In genomic region chr18:68436485-68436884, GRCh38 we compare ENCODE assay signal across 17 cellular contexts.
A peak's percentile ranks its signal among the peaks of the same experiment; 100 is the strongest.
DNase-seq lines count a peak whose midpoint lies in the region; ATAC-seq and TF ChIP-seq lines count a peak whose summit lies in the region.
"Had no signal": no experiment of that assay in that cellular context is flagged by ENCODE, and none has a peak within 500 bp of the region (broad histone marks: within the 10 kb centered on the region; RNA-seq: fewer than 3 reads in every experiment).

No MANE protein-coding gene starts in this region.

- H3K4me1 ChIP-seq in A673 (ENCODE audit: insufficient read depth, low read length, poor library complexity, severe bottlenecking) (peaks cover 40% of the 10 kb centered on the region), fibroblast of lung (ENCODE audit: control insufficient read depth, extremely low read depth, insufficient read depth, low read length) (peaks cover 8% of the 10 kb centered on the region)
- H3K4me1 ChIP-seq: HAP-1, prostate gland, vagina had no signal

- H3K36me3 Mint-ChIP-seq in HFFc6 (ENCODE audit: low read depth), result peaks cover 40% of the 10 kb centered on the region
- H3K36me3 Mint-ChIP-seq: activated naive CD8-positive, alpha-beta T cell; stimulated activated memory B cell treated with anti-CD40 and anti-IgM and Interleukin-4, amounts not matched to agents 10 μg/mL and 1 μg/mL and 100 μg/mL, for 72 hours had no signal

- POLR2A ChIA-PET in A673 (lab: Charles Lee; ENCODE audit: low non-redundant PET), result no interaction called here

- H3K9me3 Mint-ChIP-seq in HFFc6, result peaks cover 19% of the 10 kb centered on the region

- H3K27ac Mint-ChIP-seq in HFFc6, result peak overlapping the region; percentile 72
- H3K27ac Mint-ChIP-seq: activated naive CD8-positive, alpha-beta T cell; dendritic cell treated with granulocyte-macrophage colony-stimulating factor and Interleukin-4, amounts not matched to agents 40 ng/mL and 50 ng/mL, for 4 days; stimulated activated memory B cell treated with anti-CD40 and anti-IgM and Interleukin-4, amounts not matched to agents 10 μg/mL and 1 μg/mL and 100 μg/mL, for 72 hours had no signal

- DNase-seq in A673 (ENCODE audit: low spot score) (peak; percentile 96), HFFc6 (peak; percentile 67), SK-N-MC (ENCODE audit: low read depth, low spot score) (peak; percentile 70), fibroblast of lung (ENCODE audit: low read depth in 2 of 2) (peak; percentile 35 to 77), NCI-H2029 (lab: John Stamatoyannopoulos, UW) (no peak), KG1 (lab: John Stamatoyannopoulos, UW) (no peak), T-helper 9 cell (no peak)
- DNase-seq: DMS 273 treated with DMSO at 0.1 percent for 48 hours; NCI-H1105; stimulated activated CD4-positive, alpha-beta T cell treated with anti-CD3 and anti-CD28 coated beads, Interleukin-2, amount 100 ng/mL, for 24 hours had no signal

- peaks cover 86% of the 10 kb centered on the region for H3K4me1 Mint-ChIP-seq in HFFc6 (ENCODE audit: low read depth)
- H3K4me1 Mint-ChIP-seq: stimulated activated memory B cell treated with anti-CD40 and anti-IgM and Interleukin-4, amounts not matched to agents 10 μg/mL and 1 μg/mL and 100 μg/mL, for 72 hours had no signal

- H3K36me3 ChIP-seq in A673 (ENCODE audit: insufficient read depth, low read length, poor library complexity, severe bottlenecking) (peaks cover 9% of the 10 kb centered on the region), SK-N-MC (ENCODE audit: insufficient read depth, low read length) (no peaks in the 10 kb centered on the region; the same call in 1 of the 2 replicates), fibroblast of lung (ENCODE audit: control insufficient read depth, insufficient read depth, low read length) (peaks cover 1% of the 10 kb centered on the region)
- H3K36me3 ChIP-seq: HAP-1, prostate gland, vagina had no signal

- H3K79me2 ChIP-seq in fibroblast of lung (ENCODE audit: control insufficient read depth, insufficient read depth, low read length), result no peaks in the 10 kb centered on the region

- H3K9ac ChIP-seq in SK-N-MC (ENCODE audit: insufficient read length), result no peak overlapping the region
- H3K9ac ChIP-seq in fibroblast of lung (ENCODE audit: insufficient read depth, low read length), result no peak overlapping the region

- H3K4me2 ChIP-seq in fibroblast of lung (ENCODE audit: extremely low read depth, insufficient read depth, low read length), result no peak overlapping the region

- H3K27ac ChIP-seq in A673 (ENCODE audit: low read depth, low read length, poor library complexity, severe bottlenecking) (peak overlapping the region; percentile 84), SK-N-MC (peak overlapping the region; percentile 83), fibroblast of lung (ENCODE audit: insufficient read depth, low read length) (peak overlapping the region; percentile 0)
- H3K27ac ChIP-seq: prostate gland, vagina had no signal

- no peaks in the 10 kb centered on the region for H3K27me3 Mint-ChIP-seq in HFFc6 (ENCODE audit: insufficient read depth)
- H3K27me3 Mint-ChIP-seq: activated naive CD8-positive, alpha-beta T cell; dendritic cell treated with granulocyte-macrophage colony-stimulating factor and Interleukin-4, amounts not matched to agents 40 ng/mL and 50 ng/mL, for 4 days; stimulated activated memory B cell treated with anti-CD40 and anti-IgM and Interleukin-4, amounts not matched to agents 10 μg/mL and 1 μg/mL and 100 μg/mL, for 72 hours had no signal

- H2AFZ ChIP-seq in fibroblast of lung (ENCODE audit: low read length), result peak overlapping the region; percentile 16

- no TSS peak for BruUV-seq in A673 (replicated peaks; lab: Mats Ljungman, UMichigan)

- no peak overlapping the region for H3K4me3 Mint-ChIP-seq in HFFc6
- H3K4me3 Mint-ChIP-seq: activated naive CD8-positive, alpha-beta T cell; dendritic cell treated with granulocyte-macrophage colony-stimulating factor and Interleukin-4, amounts not matched to agents 40 ng/mL and 50 ng/mL, for 4 days; stimulated activated memory B cell treated with anti-CD40 and anti-IgM and Interleukin-4, amounts not matched to agents 10 μg/mL and 1 μg/mL and 100 μg/mL, for 72 hours had no signal

- peaks cover 22% of the 10 kb centered on the region for H3K9me3 ChIP-seq in A673 (ENCODE audit: low read depth, low read length, poor library complexity, severe bottlenecking)
- H3K9me3 ChIP-seq in SK-N-MC (ENCODE audit: low read depth, low read length), result no peaks in the 10 kb centered on the region
- no peaks in the 10 kb centered on the region for H3K9me3 ChIP-seq in fibroblast of lung (ENCODE audit: control insufficient read depth, insufficient read depth, low read depth, low read length)
- H3K9me3 ChIP-seq: HAP-1, prostate gland, vagina had no signal

- H3K4me3 ChIP-seq in A673 (ENCODE audit: low read depth, low read length, poor library complexity, severe bottlenecking) (no peak overlapping the region), SK-N-MC (peak overlapping the region; percentile 42; the same call in 1 of the 2 replicates), fibroblast of lung (replicated peaks in 1 of 4; ENCODE audit: control extremely low read depth in 1 of 4, insufficient read depth in 1 of 4, low read depth in 3 of 4, low read length in 4 of 4) (no peak overlapping the region)
- H3K4me3 ChIP-seq: HAP-1, prostate gland, vagina had no signal

- intact Hi-C loops in A673 (cut with micrococcal nuclease; ENCODE audit: unreplicated experiment), result no loop called here

- no peaks in the 10 kb centered on the region for H3K27me3 ChIP-seq in A673 (replicated peaks; ENCODE audit: insufficient read depth, low read depth, low read length, poor library complexity)
- no peaks in the 10 kb centered on the region for H3K27me3 ChIP-seq in fibroblast of lung (ENCODE audit: control insufficient read depth, insufficient read depth, low read length)
- H3K27me3 ChIP-seq: vagina had no signal

- CTCF ChIA-PET in A673 (lab: Charles Lee), result no interaction called here

- H4K20me1 ChIP-seq in fibroblast of lung (ENCODE audit: control insufficient read depth, extremely low read depth, insufficient read depth, low read length), result no peaks in the 10 kb centered on the region

- TF ChIP-seq CTCF in A673 (conservative IDR thresholded peaks at IDR 0.05; ENCODE audit: low read depth, low read length), result no peak
- no peak for TF ChIP-seq CTCF in HFFc6 (IDR thresholded peaks at IDR 0.05)
- TF ChIP-seq CTCF in fibroblast of lung (conservative IDR thresholded peaks at IDR 0.05 in 1 of 2, IDR thresholded peaks at IDR 0.05 in 1 of 2; ENCODE audit: low read depth in 1 of 2, low read length in 2 of 2), result no peak

- ATAC-seq in HG03025 (IDR thresholded peaks at IDR 0.05; ENCODE audit: low FRiP score, unreplicated experiment), result no peak
- ATAC-seq: stimulated activated memory B cell treated with anti-CD40 and anti-IgM and Interleukin-4, amounts not matched to agents 10 μg/mL and 1 μg/mL and 100 μg/mL, for 72 hours had no signal

Comparison
In these comparisons a context has a peak if more than half of its experiments do, and no peak if none do; other contexts are left out.
1. DNase-seq: peak in A673 (single experiment), HFFc6 (single experiment), SK-N-MC (single experiment) and fibroblast of lung (2 of 2); none in NCI-H2029 (single experiment), KG1 (single experiment) and T-helper 9 cell (single experiment).
2. H3K27ac ChIP-seq: peak in every context shown above with its lines; median percentile 84 in A673; 83 in SK-N-MC; 0 in fibroblast of lung.